2 cellular contexts compared by ENCODE assay signal in the genomic region with DNA sequence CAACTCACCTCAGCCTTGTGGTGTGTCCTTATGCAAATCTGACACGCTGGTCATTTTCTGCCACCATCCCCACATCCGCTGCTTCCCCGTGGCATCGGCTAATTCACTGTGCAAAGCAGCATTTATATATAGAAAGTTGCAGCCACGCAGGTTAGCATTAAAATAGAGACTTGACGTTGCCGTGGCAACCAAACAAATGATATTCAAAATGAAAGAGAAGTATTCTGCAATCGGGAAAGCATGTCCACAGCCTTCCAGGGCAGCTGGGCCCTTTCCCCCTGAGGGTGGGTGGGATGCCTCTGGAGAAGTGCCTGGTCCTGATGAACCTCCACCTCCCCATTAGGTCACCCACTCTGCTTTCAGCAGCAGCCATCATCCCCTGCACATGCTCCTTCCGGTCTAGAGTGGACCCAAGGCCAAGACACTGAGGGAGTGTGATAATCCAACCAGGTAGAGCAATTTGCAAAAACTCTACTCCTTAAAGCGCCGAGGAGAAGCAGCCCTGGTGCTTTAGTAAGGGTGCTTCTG.
TF ChIP-seq lines count a peak whose summit lies in the region.

No MANE protein-coding gene starts in this region.

TF ChIP-seq in GM12878, 131 proteins besides CTCF, POLR2A, EP300 and RAD21 (continued from another document and continues in another):
- TF ChIP-seq SREBF1 (IDR thresholded peaks at IDR 0.05; ENCODE audit: low read length): no peak
- TF ChIP-seq STAT1 (conservative IDR thresholded peaks at IDR 0.05): no peak
- TF ChIP-seq SKIL (IDR thresholded peaks at IDR 0.05; ENCODE audit: low read depth, poor library complexity, severe bottlenecking): no peak
- no peak for TF ChIP-seq ZNF592 (IDR thresholded peaks at IDR 0.05)
- peak; percentile 77 for TF ChIP-seq MEF2B (IDR thresholded peaks at IDR 0.05; ENCODE audit: partially characterized antibody, poor library complexity, severe bottlenecking)
- no peak for TF ChIP-seq EGR1 (IDR thresholded peaks at IDR 0.05; ENCODE audit: borderline replicate concordance in 1 of 2, low read depth in 2 of 2, low read length in 2 of 2)
- no peak for TF ChIP-seq RFX5 (IDR thresholded peaks at IDR 0.05; ENCODE audit: low read depth, low read length)
- TF ChIP-seq RAD51 (IDR thresholded peaks at IDR 0.05): no peak
- peak; percentile 36; the same call in 1 of the 2 replicates for TF ChIP-seq NR2F1 (conservative IDR thresholded peaks at IDR 0.05)
- peak; percentile 87 for TF ChIP-seq EED (IDR thresholded peaks at IDR 0.05; ENCODE audit: low read depth)
- TF ChIP-seq ASH2L (IDR thresholded peaks at IDR 0.05; ENCODE audit: borderline replicate concordance, low read depth): no peak
- TF ChIP-seq CHD2 (IDR thresholded peaks at IDR 0.05; ENCODE audit: borderline replicate concordance, low read depth, low read length): peak; percentile 41; the same call in 1 of the 2 replicates
- TF ChIP-seq E4F1 (IDR thresholded peaks at IDR 0.05; ENCODE audit: borderline replicate concordance, partially characterized antibody): no peak
- TF ChIP-seq ZNF274 (IDR thresholded peaks at IDR 0.05; ENCODE audit: insufficient read depth, insufficient read length): no peak
- no peak for TF ChIP-seq USF1 (IDR thresholded peaks at IDR 0.05; ENCODE audit: borderline replicate concordance, extremely low read length, insufficient read depth, low read depth, low read length)
- peak; percentile 5; the same call in 1 of the 2 replicates for TF ChIP-seq BCL11A (IDR thresholded peaks at IDR 0.05; ENCODE audit: low read depth, low read length)

TF ChIP-seq in WTC11, 78 proteins besides CTCF, POLR2A, EP300 and RAD21 (continued from another document):
- TF ChIP-seq, protein P1, sequence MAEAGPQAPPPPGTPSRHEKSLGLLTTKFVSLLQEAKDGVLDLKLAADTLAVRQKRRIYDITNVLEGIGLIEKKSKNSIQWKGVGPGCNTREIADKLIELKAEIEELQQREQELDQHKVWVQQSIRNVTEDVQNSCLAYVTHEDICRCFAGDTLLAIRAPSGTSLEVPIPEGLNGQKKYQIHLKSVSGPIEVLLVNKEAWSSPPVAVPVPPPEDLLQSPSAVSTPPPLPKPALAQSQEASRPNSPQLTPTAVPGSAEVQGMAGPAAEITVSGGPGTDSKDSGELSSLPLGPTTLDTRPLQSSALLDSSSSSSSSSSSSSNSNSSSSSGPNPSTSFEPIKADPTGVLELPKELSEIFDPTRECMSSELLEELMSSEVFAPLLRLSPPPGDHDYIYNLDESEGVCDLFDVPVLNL (CRISPR knock-in tag; IDR thresholded peaks at IDR 0.05; ENCODE audit: borderline replicate concordance, low read depth): no peak
- TF ChIP-seq TP53 (CRISPR knock-in tag; IDR thresholded peaks at IDR 0.05) (no peak), FOXP1 (CRISPR knock-in tag; IDR thresholded peaks at IDR 0.05; ENCODE audit: borderline replicate concordance) (no peak), ZNF512 (CRISPR knock-in tag; IDR thresholded peaks at IDR 0.05; ENCODE audit: borderline replicate concordance) (no peak), PRDM15 (CRISPR knock-in tag; IDR thresholded peaks at IDR 0.05) (no peak), ZNF396 (CRISPR knock-in tag; IDR thresholded peaks at IDR 0.05; ENCODE audit: borderline replicate concordance) (no peak), ZNF416 (CRISPR knock-in tag; IDR thresholded peaks at IDR 0.05) (no peak)
- TF ChIP-seq, protein P2, sequence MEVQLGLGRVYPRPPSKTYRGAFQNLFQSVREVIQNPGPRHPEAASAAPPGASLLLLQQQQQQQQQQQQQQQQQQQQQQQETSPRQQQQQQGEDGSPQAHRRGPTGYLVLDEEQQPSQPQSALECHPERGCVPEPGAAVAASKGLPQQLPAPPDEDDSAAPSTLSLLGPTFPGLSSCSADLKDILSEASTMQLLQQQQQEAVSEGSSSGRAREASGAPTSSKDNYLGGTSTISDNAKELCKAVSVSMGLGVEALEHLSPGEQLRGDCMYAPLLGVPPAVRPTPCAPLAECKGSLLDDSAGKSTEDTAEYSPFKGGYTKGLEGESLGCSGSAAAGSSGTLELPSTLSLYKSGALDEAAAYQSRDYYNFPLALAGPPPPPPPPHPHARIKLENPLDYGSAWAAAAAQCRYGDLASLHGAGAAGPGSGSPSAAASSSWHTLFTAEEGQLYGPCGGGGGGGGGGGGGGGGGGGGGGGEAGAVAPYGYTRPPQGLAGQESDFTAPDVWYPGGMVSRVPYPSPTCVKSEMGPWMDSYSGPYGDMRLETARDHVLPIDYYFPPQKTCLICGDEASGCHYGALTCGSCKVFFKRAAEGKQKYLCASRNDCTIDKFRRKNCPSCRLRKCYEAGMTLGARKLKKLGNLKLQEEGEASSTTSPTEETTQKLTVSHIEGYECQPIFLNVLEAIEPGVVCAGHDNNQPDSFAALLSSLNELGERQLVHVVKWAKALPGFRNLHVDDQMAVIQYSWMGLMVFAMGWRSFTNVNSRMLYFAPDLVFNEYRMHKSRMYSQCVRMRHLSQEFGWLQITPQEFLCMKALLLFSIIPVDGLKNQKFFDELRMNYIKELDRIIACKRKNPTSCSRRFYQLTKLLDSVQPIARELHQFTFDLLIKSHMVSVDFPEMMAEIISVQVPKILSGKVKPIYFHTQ (CRISPR knock-in tag; IDR thresholded peaks at IDR 0.05): no peak
- TF ChIP-seq, protein P3, sequence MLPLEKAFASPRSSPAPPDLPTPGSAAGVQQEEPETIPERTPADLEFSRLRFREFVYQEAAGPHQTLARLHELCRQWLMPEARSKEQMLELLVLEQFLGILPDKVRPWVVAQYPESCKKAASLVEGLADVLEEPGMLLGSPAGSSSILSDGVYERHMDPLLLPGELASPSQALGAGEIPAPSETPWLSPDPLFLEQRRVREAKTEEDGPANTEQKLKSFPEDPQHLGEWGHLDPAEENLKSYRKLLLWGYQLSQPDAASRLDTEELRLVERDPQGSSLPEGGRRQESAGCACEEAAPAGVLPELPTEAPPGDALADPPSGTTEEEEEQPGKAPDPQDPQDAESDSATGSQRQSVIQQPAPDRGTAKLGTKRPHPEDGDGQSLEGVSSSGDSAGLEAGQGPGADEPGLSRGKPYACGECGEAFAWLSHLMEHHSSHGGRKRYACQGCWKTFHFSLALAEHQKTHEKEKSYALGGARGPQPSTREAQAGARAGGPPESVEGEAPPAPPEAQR (CRISPR knock-in tag; IDR thresholded peaks at IDR 0.05): no peak
